11 cellular contexts compared by ENCODE assay signal in the genomic region with DNA sequence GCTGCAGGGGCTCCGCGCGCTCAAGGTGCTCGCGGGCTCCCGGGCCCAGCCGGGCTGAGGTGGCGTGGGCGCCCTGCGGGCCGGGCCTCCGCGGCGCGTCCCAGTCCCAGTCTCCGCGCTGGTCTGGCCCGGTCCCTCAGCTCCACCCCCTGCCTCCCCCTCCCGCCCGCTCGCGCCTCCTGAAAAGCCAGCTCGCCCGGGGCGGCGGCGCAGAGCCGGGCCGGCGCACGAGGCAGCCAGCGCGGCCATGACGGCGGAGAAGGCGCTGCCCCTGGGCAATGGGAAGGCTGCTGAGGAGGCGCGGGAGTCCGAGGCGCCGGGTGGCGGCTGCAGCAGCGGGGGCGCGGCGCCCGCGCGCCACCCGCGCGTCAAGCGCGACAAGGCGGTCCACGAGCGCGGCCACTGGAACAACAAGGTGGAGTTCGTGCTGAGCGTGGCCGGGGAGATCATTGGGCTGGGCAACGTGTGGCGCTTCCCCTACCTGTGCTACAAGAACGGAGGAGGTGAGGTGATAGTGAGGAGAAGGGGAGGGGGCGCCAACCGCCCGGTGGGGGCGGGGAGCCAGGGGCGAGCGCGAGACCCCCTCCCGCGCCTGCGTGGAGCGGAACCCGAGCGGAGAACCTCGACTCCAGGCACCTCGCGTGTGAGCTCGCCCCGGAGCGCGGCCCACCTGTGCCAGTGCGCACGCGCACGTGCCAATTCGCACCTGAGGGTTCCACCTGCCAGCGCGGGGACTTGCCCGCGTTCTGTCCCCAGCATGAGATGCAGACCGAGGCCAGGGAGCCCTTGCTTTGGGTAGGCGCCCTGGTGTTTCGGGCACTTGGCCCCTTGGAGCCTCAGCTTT. TPM values are rescaled to one million over a fixed set of nuclear protein-coding genes. Genes with fewer than 3 reads are reported as not detected.
DNase-seq lines count a peak whose midpoint lies in the region; ATAC-seq, FAIRE-seq and TF ChIP-seq lines count a peak whose summit lies in the region.
"Had no signal": no experiment of that assay in that cellular context is flagged by ENCODE, and none has a peak within 500 bp of the region (broad histone marks: within the 10 kb centered on the region; RNA-seq: fewer than 3 reads in every experiment).

A gene (plus strand): TSS at position 210 of the 844 bp plus-strand sequence. CDS start 38 bp downstream, at position 248.

- no peak for TF ChIP-seq CTCF in bronchial epithelial cell (IDR thresholded peaks at IDR 0.05; ENCODE audit: insufficient read depth, low read length, severe bottlenecking)

- H3K27me3 ChIP-seq in HUES6 (ENCODE audit: control insufficient read depth, insufficient read depth, low read length) (peaks cover 62% of the 10 kb centered on the region), bronchial epithelial cell (ENCODE audit: control insufficient read depth, insufficient read depth, low read length) (no peaks in the 10 kb centered on the region)

- CTCF ChIA-PET in activated naive CD4-positive, alpha-beta T cell treated with anti-CD3 and anti-CD28 coated beads, Interleukin-2, amount 10 ng/mL, durations not matched to agents 7 days and 5 days (lab: Charles Lee): no interaction called here

- H3K4me3 ChIP-seq in HUES6 (ENCODE audit: low read depth, low read length): peak within 1 kb of the TSS; percentile 56
- H3K4me3 ChIP-seq in bronchial epithelial cell (ENCODE audit: low read depth, low read length): peak within 1 kb of the TSS; percentile 48
- H3K4me3 ChIP-seq: SJSA1 had no signal

- no peaks in the 10 kb centered on the region for H3K4me1 ChIP-seq in HUES6 (ENCODE audit: control insufficient read depth, insufficient read depth, low read length)
- H3K4me1 ChIP-seq: SJSA1 had no signal

- H3K4me3 Mint-ChIP-seq in stimulated activated effector memory CD8-positive, alpha-beta T cell treated with anti-CD3 and anti-CD28 coated beads, Interleukin-12 subunit alpha, Interleukin-12 subunit beta, amount 100 ng/mL, for 72 hours: no peak within 1 kb of the TSS
- no peak within 1 kb of the TSS for H3K4me3 Mint-ChIP-seq in activated naive CD4-positive, alpha-beta T cell treated with anti-CD3 and anti-CD28 coated beads, Interleukin-2, amount 10 ng/mL, durations not matched to agents 7 days and 5 days

- no peak within 1 kb of the TSS for H3K27ac ChIP-seq in HUES6 (ENCODE audit: low read depth, low read length)
- H3K27ac ChIP-seq: SJSA1 had no signal

- DNase-seq in bronchial epithelial cell (ENCODE audit: low read depth) (peak; percentile 22), iPS-NIHi11 (ENCODE audit: low spot score) (peak; percentile 86), T1000 (lab: John Stamatoyannopoulos, UW) (no peak), HCEC 1CT (no peak)
- DNase-seq in stimulated activated effector memory CD8-positive, alpha-beta T cell treated with anti-CD3 and anti-CD28 coated beads, Interleukin-12 subunit alpha, Interleukin-12 subunit beta, amount 100 ng/mL, for 72 hours (ENCODE audit: low spot score in 2 of 2): no peak
- no peak for DNase-seq in activated naive CD4-positive, alpha-beta T cell treated with anti-CD3 and anti-CD28 coated beads, Interleukin-2, amount 10 ng/mL, durations not matched to agents 7 days and 5 days
- DNase-seq: dermis blood vessel endothelial cell, NCI-H1048 had no signal

- H3K4me1 Mint-ChIP-seq in stimulated activated effector memory CD8-positive, alpha-beta T cell treated with anti-CD3 and anti-CD28 coated beads, Interleukin-12 subunit alpha, Interleukin-12 subunit beta, amount 100 ng/mL, for 72 hours: no peaks in the 10 kb centered on the region
- no peaks in the 10 kb centered on the region for H3K4me1 Mint-ChIP-seq in activated naive CD4-positive, alpha-beta T cell treated with anti-CD3 and anti-CD28 coated beads, Interleukin-2, amount 10 ng/mL, durations not matched to agents 7 days and 5 days

- H3K27me3 Mint-ChIP-seq in activated naive CD4-positive, alpha-beta T cell treated with anti-CD3 and anti-CD28 coated beads, Interleukin-2, amount 10 ng/mL, durations not matched to agents 7 days and 5 days: peaks cover 43% of the 10 kb centered on the region

- H3K36me3 Mint-ChIP-seq in stimulated activated effector memory CD8-positive, alpha-beta T cell treated with anti-CD3 and anti-CD28 coated beads, Interleukin-12 subunit alpha, Interleukin-12 subunit beta, amount 100 ng/mL, for 72 hours: no peaks in the 10 kb centered on the region
- no peaks in the 10 kb centered on the region for H3K36me3 Mint-ChIP-seq in activated naive CD4-positive, alpha-beta T cell treated with anti-CD3 and anti-CD28 coated beads, Interleukin-2, amount 10 ng/mL, durations not matched to agents 7 days and 5 days

- no peaks in the 10 kb centered on the region for H3K36me3 ChIP-seq in HUES6 (ENCODE audit: control insufficient read depth, insufficient read depth, low read length)
- peaks cover 4% of the 10 kb centered on the region for H3K36me3 ChIP-seq in bronchial epithelial cell (ENCODE audit: control insufficient read depth, insufficient read depth, low read length)
- H3K36me3 ChIP-seq: SJSA1 had no signal

- no peaks in the 10 kb centered on the region for H3K9me3 ChIP-seq in HUES6 (ENCODE audit: control insufficient read depth, insufficient read depth, low read depth, low read length)
- H3K9me3 ChIP-seq: SJSA1 had no signal

- no peaks in the 10 kb centered on the region for H3K9me3 Mint-ChIP-seq in stimulated activated effector memory CD8-positive, alpha-beta T cell treated with anti-CD3 and anti-CD28 coated beads, Interleukin-12 subunit alpha, Interleukin-12 subunit beta, amount 100 ng/mL, for 72 hours
- no peaks in the 10 kb centered on the region for H3K9me3 Mint-ChIP-seq in activated naive CD4-positive, alpha-beta T cell treated with anti-CD3 and anti-CD28 coated beads, Interleukin-2, amount 10 ng/mL, durations not matched to agents 7 days and 5 days

- peak within 1 kb of the TSS; percentile 63 for H3K9ac ChIP-seq in HUES6 (ENCODE audit: low read length)

- peak; percentile 18 for ATAC-seq in stimulated activated effector memory CD8-positive, alpha-beta T cell treated with anti-CD3 and anti-CD28 coated beads, Interleukin-12 subunit alpha, Interleukin-12 subunit beta, amount 100 ng/mL, for 72 hours
- no peak for ATAC-seq in activated CD4-positive, CD25-positive, alpha-beta regulatory T cell treated with anti-CD3 and anti-CD28 coated beads, Interleukin-2, amount 50 U/mL, for 24 hours

- no peak for FAIRE-seq in bronchial epithelial cell (lab: Jason Lieb, UNC)

- no peak within 1 kb of the TSS for H3K27ac Mint-ChIP-seq in stimulated activated effector memory CD8-positive, alpha-beta T cell treated with anti-CD3 and anti-CD28 coated beads, Interleukin-12 subunit alpha, Interleukin-12 subunit beta, amount 100 ng/mL, for 72 hours
- no peak within 1 kb of the TSS for H3K27ac Mint-ChIP-seq in activated naive CD4-positive, alpha-beta T cell treated with anti-CD3 and anti-CD28 coated beads, Interleukin-2, amount 10 ng/mL, durations not matched to agents 7 days and 5 days

RNA-seq across cellular contexts. Expression of the gene that starts here (rescaled TPM):
- total RNA-seq in bronchial epithelial cell: 3.2 and 3.5 TPM in 2 replicates
- total RNA-seq: dermis blood vessel endothelial cell had no signal

Comparison
In these comparisons a context has a peak if more than half of its experiments do, and no peak if none do; other contexts are left out.
1. DNase-seq: peak in bronchial epithelial cell (single experiment) and iPS-NIHi11 (single experiment); none in stimulated activated effector memory CD8-positive, alpha-beta T cell treated with anti-CD3 and anti-CD28 coated beads, Interleukin-12 subunit alpha, Interleukin-12 subunit beta, amount 100 ng/mL, for 72 hours (0 of 2), T1000 (single experiment), HCEC 1CT (single experiment) and activated naive CD4-positive, alpha-beta T cell treated with anti-CD3 and anti-CD28 coated beads, Interleukin-2, amount 10 ng/mL, durations not matched to agents 7 days and 5 days (single experiment).